In the genomic region with DNA sequence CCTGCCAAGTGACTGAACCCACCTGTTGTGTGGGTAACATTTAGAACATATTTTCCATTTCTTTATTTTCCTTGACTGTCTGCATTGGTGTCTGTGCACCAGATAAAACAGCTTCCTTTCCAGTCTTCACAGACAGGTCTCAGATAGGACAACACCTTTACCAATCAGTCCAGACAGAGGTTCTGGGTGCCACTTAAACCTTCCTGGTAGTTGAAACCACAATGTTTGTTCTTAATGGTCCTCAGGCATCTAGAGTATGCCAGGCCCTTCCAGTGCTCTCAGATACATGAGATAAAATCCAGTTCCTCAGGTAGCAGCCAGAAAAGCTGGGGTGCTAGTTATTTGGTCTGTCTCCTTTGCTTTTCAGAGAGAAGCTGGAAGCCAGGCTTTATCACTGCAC, we compare ENCODE assay signal across 23 cellular contexts. TPM values are rescaled to one million over a fixed set of nuclear protein-coding genes. Genes with fewer than 3 reads are reported as not detected.
DNase-seq lines count a peak whose midpoint lies in the region; ATAC-seq and TF ChIP-seq lines count a peak whose summit lies in the region.
"Had no signal": no experiment of that assay in that cellular context is flagged by ENCODE, and none has a peak within 500 bp of the region (broad histone marks: within the 10 kb centered on the region; RNA-seq: fewer than 3 reads in every experiment).

No MANE protein-coding gene starts in this region.

- peaks cover 19% of the 10 kb centered on the region for H3K9me3 ChIP-seq in OCI-LY3 (ENCODE audit: insufficient read depth, low read length)
- H3K9me3 ChIP-seq: colonic mucosa, prostate gland, tibial nerve had no signal

- H3K4me2 ChIP-seq in OCI-LY3 (ENCODE audit: low read length), result no peak overlapping the region
- H3K4me2 ChIP-seq: neural progenitor cell had no signal

- intact Hi-C loops in activated CD4-positive, alpha-beta T cell treated with anti-CD3 and anti-CD28 coated beads, Interleukin-2, amount 10 ng/mL, durations not matched to agents 24 days and 14 days (cut with micrococcal nuclease), result no loop called here

- H4K20me1 ChIP-seq in OCI-LY3 (ENCODE audit: insufficient read depth, low read length), result no peaks in the 10 kb centered on the region

- no peak for TF ChIP-seq CTCF in OCI-LY3 (IDR thresholded peaks at IDR 0.05; ENCODE audit: low read depth, low read length)

- peak overlapping the region; percentile 70 for H3K27ac Mint-ChIP-seq in activated CD4-positive, alpha-beta T cell treated with anti-CD3 and anti-CD28 coated beads, Interleukin-2, amount 10 ng/mL, durations not matched to agents 24 days and 14 days
- peak overlapping the region; percentile 84 for H3K27ac Mint-ChIP-seq in activated naive CD8-positive, alpha-beta T cell treated with anti-CD3 and anti-CD28 coated beads for 36 hours
- peak overlapping the region; percentile 64 to 85 for H3K27ac Mint-ChIP-seq in natural killer cell treated with Interleukin-12 subunit alpha and Interleukin-12 subunit beta and Interleukin-15 and Interleukin-18, amount 100 ng/mL, for 72 hours
- H3K27ac Mint-ChIP-seq: brain, neural progenitor cell had no signal

- H3K4me3 Mint-ChIP-seq in activated CD4-positive, alpha-beta T cell treated with anti-CD3 and anti-CD28 coated beads, Interleukin-2, amount 10 ng/mL, durations not matched to agents 24 days and 14 days, result peak overlapping the region; percentile 9
- peak overlapping the region; percentile 18 for H3K4me3 Mint-ChIP-seq in activated naive CD8-positive, alpha-beta T cell treated with anti-CD3 and anti-CD28 coated beads for 36 hours
- H3K4me3 Mint-ChIP-seq in natural killer cell treated with Interleukin-12 subunit alpha and Interleukin-12 subunit beta and Interleukin-15 and Interleukin-18, amount 100 ng/mL, for 72 hours, result no peak overlapping the region
- H3K4me3 Mint-ChIP-seq: brain, neural progenitor cell had no signal

- no peak overlapping the region for H3K4me3 ChIP-seq in OCI-LY3 (ENCODE audit: low read length)
- H3K4me3 ChIP-seq: colonic mucosa, neural progenitor cell, prostate gland, tibial nerve had no signal

- H3K27me3 Mint-ChIP-seq in activated CD4-positive, alpha-beta T cell treated with anti-CD3 and anti-CD28 coated beads, Interleukin-2, amount 10 ng/mL, durations not matched to agents 24 days and 14 days, result no peaks in the 10 kb centered on the region
- no peaks in the 10 kb centered on the region for H3K27me3 Mint-ChIP-seq in activated naive CD8-positive, alpha-beta T cell treated with anti-CD3 and anti-CD28 coated beads for 36 hours
- H3K27me3 Mint-ChIP-seq in natural killer cell treated with Interleukin-12 subunit alpha and Interleukin-12 subunit beta and Interleukin-15 and Interleukin-18, amount 100 ng/mL, for 72 hours, result no peaks in the 10 kb centered on the region
- H3K27me3 Mint-ChIP-seq: brain had no signal

- no peaks in the 10 kb centered on the region for H3K27me3 ChIP-seq in OCI-LY3 (ENCODE audit: low read depth, low read length)
- H3K27me3 ChIP-seq: colonic mucosa, neural progenitor cell, tibial nerve had no signal

- H3K36me3 ChIP-seq in OCI-LY3 (replicated peaks; ENCODE audit: low read depth, low read length), result peaks cover 76% of the 10 kb centered on the region
- H3K36me3 ChIP-seq: colonic mucosa, prostate gland had no signal

- DNase-seq in activated CD4-positive, alpha-beta T cell treated with anti-CD3 and anti-CD28 coated beads, Interleukin-2, amount 10 ng/mL, durations not matched to agents 24 days and 14 days, result peak; percentile 64
- no peak for DNase-seq in activated CD4-positive, alpha-beta T cell treated with anti-CD3 and anti-CD28 coated beads for 4 hours
- no peak for DNase-seq in activated naive CD8-positive, alpha-beta T cell treated with anti-CD3 and anti-CD28 coated beads for 36 hours
- no peak for DNase-seq in natural killer cell treated with Interleukin-12 subunit alpha and Interleukin-12 subunit beta and Interleukin-15 and Interleukin-18, amount 100 ng/mL, for 72 hours (ENCODE audit: low spot score)
- DNase-seq in COR-L47 (lab: John Stamatoyannopoulos, UW) (no peak), AG08395 (ENCODE audit: low spot score) (no peak)
- DNase-seq: activated effector memory CD4-positive, alpha-beta T cell treated with anti-CD3 and anti-CD28 coated beads, Interleukin-2, amount 50 U/mL, for 16 hours; colonic mucosa; hippocampal formation; kidney; NCI-H1436; small intestine; stimulated activated CD8-positive, alpha-beta memory T cell treated with anti-CD3 and anti-CD28 coated beads, Interleukin-4, amount 100 ng/mL, for 48 hours had no signal

- H2AFZ ChIP-seq in OCI-LY3 (ENCODE audit: low read depth, low read length), result no peak overlapping the region
- H2AFZ ChIP-seq: neural progenitor cell had no signal

- H3K36me3 Mint-ChIP-seq in activated CD4-positive, alpha-beta T cell treated with anti-CD3 and anti-CD28 coated beads, Interleukin-2, amount 10 ng/mL, durations not matched to agents 24 days and 14 days (ENCODE audit: low read depth), result peaks cover 82% of the 10 kb centered on the region
- H3K36me3 Mint-ChIP-seq in activated naive CD8-positive, alpha-beta T cell treated with anti-CD3 and anti-CD28 coated beads for 36 hours, result peaks cover 87% of the 10 kb centered on the region
- peaks cover 57% of the 10 kb centered on the region for H3K36me3 Mint-ChIP-seq in natural killer cell treated with Interleukin-12 subunit alpha and Interleukin-12 subunit beta and Interleukin-15 and Interleukin-18, amount 100 ng/mL, for 72 hours

- ATAC-seq in natural killer cell treated with Interleukin-12 subunit alpha and Interleukin-12 subunit beta and Interleukin-15 and Interleukin-18, amount 100 ng/mL, for 72 hours, result no peak
- no peak for ATAC-seq in GM21786 (IDR thresholded peaks at IDR 0.05; ENCODE audit: unreplicated experiment)
- ATAC-seq: Panc1, SK-N-SH treated with all-trans-retinoic acid at 6 μM for 48 hours had no signal

- H3K27ac ChIP-seq in OCI-LY3 (ENCODE audit: low read length), result peak overlapping the region; percentile 25
- H3K27ac ChIP-seq: colonic mucosa, neural progenitor cell, prostate gland, tibial nerve had no signal

- no peak overlapping the region for H3K9ac ChIP-seq in OCI-LY3 (ENCODE audit: low read length)
- H3K9ac ChIP-seq: neural progenitor cell had no signal

- H3K4me1 ChIP-seq in OCI-LY3 (ENCODE audit: low read length), result peaks cover 30% of the 10 kb centered on the region
- H3K4me1 ChIP-seq: colonic mucosa, neural progenitor cell, prostate gland had no signal

- peaks cover 54% of the 10 kb centered on the region for H3K4me1 Mint-ChIP-seq in activated CD4-positive, alpha-beta T cell treated with anti-CD3 and anti-CD28 coated beads, Interleukin-2, amount 10 ng/mL, durations not matched to agents 24 days and 14 days
- H3K4me1 Mint-ChIP-seq in activated naive CD8-positive, alpha-beta T cell treated with anti-CD3 and anti-CD28 coated beads for 36 hours, result peaks cover 82% of the 10 kb centered on the region
- peaks cover 57 to 58% of the 10 kb centered on the region in 2 donors for H3K4me1 Mint-ChIP-seq in natural killer cell treated with Interleukin-12 subunit alpha and Interleukin-12 subunit beta and Interleukin-15 and Interleukin-18, amount 100 ng/mL, for 72 hours (ENCODE audit: low read depth in 2 of 2)
- H3K4me1 Mint-ChIP-seq: brain, neural progenitor cell had no signal

- H3K9me3 Mint-ChIP-seq in activated CD4-positive, alpha-beta T cell treated with anti-CD3 and anti-CD28 coated beads, Interleukin-2, amount 10 ng/mL, durations not matched to agents 24 days and 14 days, result peaks cover 14% of the 10 kb centered on the region
- H3K9me3 Mint-ChIP-seq in activated naive CD8-positive, alpha-beta T cell treated with anti-CD3 and anti-CD28 coated beads for 36 hours, result peaks cover 29% of the 10 kb centered on the region
- H3K9me3 Mint-ChIP-seq in natural killer cell treated with Interleukin-12 subunit alpha and Interleukin-12 subunit beta and Interleukin-15 and Interleukin-18, amount 100 ng/mL, for 72 hours, result no peaks in the 10 kb centered on the region
- H3K9me3 Mint-ChIP-seq: brain, neural progenitor cell had no signal

- no peaks in the 10 kb centered on the region for H3K79me2 ChIP-seq in OCI-LY3 (ENCODE audit: low read length)

RNA-seq across cellular contexts. Expression of a gene that starts 7.0 kb away (rescaled TPM):
- 386 and 391 TPM in 2 replicates for total RNA-seq in activated CD4-positive, alpha-beta T cell treated with anti-CD3 and anti-CD28 coated beads, Interleukin-2, amount 10 ng/mL, durations not matched to agents 24 days and 14 days
- 100 to 1,000 TPM; 270 to 290 TPM for total RNA-seq in activated naive CD8-positive, alpha-beta T cell treated with anti-CD3 and anti-CD28 coated beads for 36 hours
- 100 to 1,000 TPM in 1 of 2 donors, 10 to 100 TPM in 1; 95.2 to 122 TPM for total RNA-seq in natural killer cell treated with Interleukin-12 subunit alpha and Interleukin-12 subunit beta and Interleukin-15 and Interleukin-18, amount 100 ng/mL, for 72 hours

RNA-seq across cellular contexts. Expression of a gene that starts 54.8 kb away (rescaled TPM):
- 0.14 TPM in 1 of 2 replicates, not detected in the other for total RNA-seq in activated CD4-positive, alpha-beta T cell treated with anti-CD3 and anti-CD28 coated beads, Interleukin-2, amount 10 ng/mL, durations not matched to agents 24 days and 14 days
- total RNA-seq in activated naive CD8-positive, alpha-beta T cell treated with anti-CD3 and anti-CD28 coated beads for 36 hours, result not detected
- total RNA-seq in natural killer cell treated with Interleukin-12 subunit alpha and Interleukin-12 subunit beta and Interleukin-15 and Interleukin-18, amount 100 ng/mL, for 72 hours, result 10 to 100 TPM; 10.5 to 23.9 TPM
- total RNA-seq: A673, H1 had no signal

Comparison
In these comparisons a context has a peak if more than half of its experiments do, and no peak if none do; other contexts are left out.
1. RNA of a gene that starts 54.8 kb away (total RNA-seq): 10.5 to 23.9 TPM in natural killer cell treated with Interleukin-12 subunit alpha and Interleukin-12 subunit beta and Interleukin-15 and Interleukin-18, amount 100 ng/mL, for 72 hours; not detected in activated naive CD8-positive, alpha-beta T cell treated with anti-CD3 and anti-CD28 coated beads for 36 hours and 0.14 TPM in activated CD4-positive, alpha-beta T cell treated with anti-CD3 and anti-CD28 coated beads, Interleukin-2, amount 10 ng/mL, durations not matched to agents 24 days and 14 days; every median in the first group is over 10 times any median in the second.
2. Peak in every context shown above with its lines, with median percentiles within 50 percentile points of each other: H3K27ac Mint-ChIP-seq.